8 cellular contexts compared by ENCODE assay signal in the genomic region with DNA sequence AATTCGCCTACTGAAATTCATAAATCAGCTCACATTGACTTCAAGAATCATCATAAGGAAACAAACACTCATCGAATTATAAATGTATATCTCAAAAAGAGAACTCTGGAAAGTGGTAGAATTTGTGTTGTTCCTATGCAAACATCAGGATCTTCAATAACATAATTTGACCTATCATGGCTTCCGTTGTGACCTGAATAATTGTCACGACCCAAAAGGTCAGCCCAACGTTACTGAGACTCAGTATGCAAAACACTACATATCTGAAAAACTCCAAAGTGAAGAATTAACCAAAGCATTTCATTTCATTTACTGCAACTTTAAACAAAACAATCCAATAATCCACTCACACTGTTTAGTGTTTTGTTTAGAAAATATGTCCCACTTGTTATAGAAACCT. TPM values are rescaled to one million over a fixed set of nuclear protein-coding genes. Genes with fewer than 3 reads are reported as not detected.
DNase-seq lines count a peak whose midpoint lies in the region; ATAC-seq and TF ChIP-seq lines count a peak whose summit lies in the region.

No MANE protein-coding gene starts in this region.

- H3K4me3 ChIP-seq in H7 (ENCODE audit: insufficient read depth, low read depth, low read length) (peak overlapping the region; percentile 100; the same call in 1 of the 2 replicates), SU-DHL-6 (ENCODE audit: insufficient read depth, low read length, poor library complexity, severe bottlenecking) (peak overlapping the region; percentile 70), fibroblast of pulmonary artery (replicated peaks; ENCODE audit: low read depth, low read length) (peak overlapping the region; percentile 92), skeletal muscle tissue (ENCODE audit: low read length in 3 of 3) (peak overlapping the region; percentile 96 to 99 (median 97))

- H3K27me3 ChIP-seq in H7 (ENCODE audit: control insufficient read depth, insufficient read depth, low read length) (no peaks in the 10 kb centered on the region), SU-DHL-6 (ENCODE audit: low read length) (no peaks in the 10 kb centered on the region), skeletal muscle tissue (ENCODE audit: control insufficient read depth in 3 of 3, insufficient read depth in 3 of 3, low read length in 3 of 3) (no peaks in the 10 kb centered on the region)

- H3K79me2 ChIP-seq in SU-DHL-6 (ENCODE audit: insufficient read depth, low read length): peaks cover 61% of the 10 kb centered on the region

- DNase-seq in H7: no peak
- no peak for DNase-seq in fibroblast of pulmonary artery (ENCODE audit: low read depth)
- DNase-seq in cerebellar nuclear complex (lab: John Stamatoyannopoulos, UW): no peak
- no peak for DNase-seq in C1 segment of cervical spinal cord (lab: John Stamatoyannopoulos, UW)

- TF ChIP-seq CTCF in SU-DHL-6 (IDR thresholded peaks at IDR 0.05; ENCODE audit: insufficient read depth, low read length, poor library complexity, severe bottlenecking) (no peak), fibroblast of pulmonary artery (IDR thresholded peaks at IDR 0.05; ENCODE audit: low read length, missing control alignments) (no peak)

- ATAC-seq in GM19452 (IDR thresholded peaks at IDR 0.05; ENCODE audit: unreplicated experiment) (no peak), GM18511 (IDR thresholded peaks at IDR 0.05; ENCODE audit: unreplicated experiment) (no peak)

- peaks cover 8 to 32% (median 20%) of the 10 kb centered on the region in 3 donors for H3K4me1 ChIP-seq in skeletal muscle tissue (ENCODE audit: control insufficient read depth in 3 of 3, insufficient read depth in 3 of 3, low read length in 3 of 3)

- no peaks in the 10 kb centered on the region for H3K9me2 ChIP-seq in SU-DHL-6 (replicated peaks; ENCODE audit: insufficient read depth, low read length)

- H3K9me3 ChIP-seq in SU-DHL-6 (ENCODE audit: insufficient read depth, low read length) (no peaks in the 10 kb centered on the region), skeletal muscle tissue (ENCODE audit: control insufficient read depth in 3 of 3, low read length in 3 of 3) (no peaks in the 10 kb centered on the region)

- H3K4me2 ChIP-seq in SU-DHL-6 (ENCODE audit: low read depth, low read length, poor library complexity, severe bottlenecking): peak overlapping the region; percentile 83

- H4K20me1 ChIP-seq in SU-DHL-6 (ENCODE audit: low read depth, low read length): peaks cover 20% of the 10 kb centered on the region

- H3K36me3 ChIP-seq in H7 (replicated peaks; ENCODE audit: control insufficient read depth, insufficient read depth, low read length) (no peaks in the 10 kb centered on the region; the same call in 1 of the 2 replicates), SU-DHL-6 (ENCODE audit: low read length) (no peaks in the 10 kb centered on the region), skeletal muscle tissue (ENCODE audit: control insufficient read depth in 3 of 3, insufficient read depth in 3 of 3, low read length in 3 of 3) (no peaks in the 10 kb centered on the region)

- H3K9ac ChIP-seq in SU-DHL-6 (ENCODE audit: low read length) (peak overlapping the region; percentile 81), skeletal muscle tissue (ENCODE audit: low read depth in 1 of 3, low read length in 3 of 3) (peak overlapping the region; percentile 97 to 98 (median 97))

- H3F3A ChIP-seq in SU-DHL-6 (ENCODE audit: insufficient read depth): peaks cover 24% of the 10 kb centered on the region

- H2AFZ ChIP-seq in SU-DHL-6 (ENCODE audit: low read depth, low read length, severe bottlenecking): no peak overlapping the region

- H3K27ac ChIP-seq in SU-DHL-6 (ENCODE audit: low read depth, low read length) (peak overlapping the region; percentile 97), skeletal muscle tissue (ENCODE audit: low read depth, low read length) (peak overlapping the region; percentile 99)

RNA-seq across cellular contexts. Expression of a gene that starts 1.2 kb away (rescaled TPM):
- 6.1 and 11.7 TPM in 2 replicates for total RNA-seq in H7 (2014; rRNA removed; shearing (Covaris generic))
- total RNA-seq in skeletal muscle tissue: 29.7 TPM
